In the genomic region with DNA sequence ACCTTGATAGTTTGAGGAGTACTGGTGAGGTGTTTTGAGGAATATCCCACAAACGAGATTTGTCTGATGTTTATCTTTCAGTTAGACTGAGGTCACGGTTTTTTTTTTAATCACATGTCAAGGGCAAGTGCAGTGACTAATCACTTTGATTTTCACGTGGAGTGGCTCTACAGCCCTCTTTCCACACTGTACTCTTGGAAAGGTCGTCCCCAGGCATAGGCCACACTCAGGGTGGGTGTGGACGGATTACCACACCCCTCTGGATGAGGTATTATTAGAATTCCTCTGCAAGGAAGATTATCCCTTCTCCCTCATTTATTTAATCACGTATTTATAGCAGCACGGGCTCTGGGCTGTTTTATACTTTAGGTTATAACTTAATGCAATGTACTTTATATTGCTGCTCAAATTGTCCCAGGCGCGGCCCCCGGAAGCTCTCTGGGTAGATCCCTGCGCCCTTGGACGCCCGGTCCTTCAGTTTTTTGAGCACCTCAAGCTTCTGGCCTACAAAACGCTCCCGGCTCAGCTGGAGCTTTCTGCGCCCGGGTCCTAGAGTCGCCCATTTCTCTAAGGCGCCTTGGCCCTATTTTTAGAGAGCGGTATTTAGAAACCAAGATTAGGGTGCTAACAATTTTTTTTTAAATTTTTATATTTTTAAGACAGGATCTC, we compare ENCODE assay signal across 7 cellular contexts. TPM values are rescaled to one million over a fixed set of nuclear protein-coding genes. Genes with fewer than 3 reads are reported as not detected.
DNase-seq lines count a peak whose midpoint lies in the region; ATAC-seq and TF ChIP-seq lines count a peak whose summit lies in the region.

No MANE protein-coding gene starts in this region.

- TF ChIP-seq POLR2A in spleen (IDR thresholded peaks at IDR 0.05) = no peak

- H3K9me3 ChIP-seq in iPS-18c (ENCODE audit: control insufficient read depth, insufficient read depth, low read length) (no peaks in the 10 kb centered on the region), spleen (no peaks in the 10 kb centered on the region)

- ATAC-seq in GM18499 (IDR thresholded peaks at IDR 0.05; ENCODE audit: insufficient read depth, unreplicated experiment) (peak; percentile 50), HG02610 (IDR thresholded peaks at IDR 0.05; ENCODE audit: unreplicated experiment) (peak; percentile 65)

- intact Hi-C loops in spleen (cut with DNase I; ENCODE audit: low total_unique reads) = no loop called here

- TF ChIP-seq CTCF in spleen (IDR thresholded peaks at IDR 0.05 in 8 of 11, conservative IDR thresholded peaks at IDR 0.05 in 3 of 11) = no peak

- peaks cover 0 to 11% (median 0%) of the 10 kb centered on the region in 6 donors for H3K36me3 ChIP-seq in spleen

- peak overlapping the region; percentile 92 to 98 (median 96) for H3K27ac ChIP-seq in spleen

- H3K27me3 ChIP-seq in spleen (replicated peaks in 1 of 7) = no peaks in the 10 kb centered on the region

- H3K4me3 ChIP-seq in iPS-18c (ENCODE audit: insufficient read depth, low read depth, low read length) (peak overlapping the region; percentile 87), spleen (peak overlapping the region; percentile 64 to 94 (median 87))

- 0 to 1% (median 1%) methylated on average over 20 of the region's 20 CpGs for WGBS in spleen, 5 donors

- DNase-seq in NAMALWA (ENCODE audit: low spot score) (peak; percentile 71), T follicular helper cell (ENCODE audit: low read depth) (peak; percentile 42), astrocyte of the hippocampus (ENCODE audit: low read depth, low spot score) (peak; percentile 47), spleen (peak; percentile 93)

- peaks cover 12 to 53% (median 38%) of the 10 kb centered on the region in 6 donors for H3K4me1 ChIP-seq in spleen

RNA-seq across cellular contexts. Expression of a gene that starts 0.5 kb away (rescaled TPM):
- 10 to 100 TPM; 57.3 to 95.4 (median 79.5) TPM for total RNA-seq in spleen
- polyA plus RNA-seq in spleen = 10 to 100 TPM; 17.2 to 37.9 (median 20.1) TPM

RNA-seq across cellular contexts. Expression of a gene that starts 11.4 kb away (rescaled TPM):
- 100 to 1,000 TPM in 2 of 7 donors, 10 to 100 TPM in 5; 46.5 to 107 (median 67.0) TPM for total RNA-seq in spleen
- 10 to 100 TPM; 10.9 to 22.1 (median 13.3) TPM for polyA plus RNA-seq in spleen

Comparison
In these comparisons a context has a peak if more than half of its experiments do, and no peak if none do; other contexts are left out.
1. Peak in every context shown above with its lines: DNase-seq, ATAC-seq, H3K4me3 ChIP-seq and H3K27ac ChIP-seq.
2. DNase-seq: peak in every context shown above with its lines; median percentile 93 in spleen; 71 in NAMALWA; 47 in astrocyte of the hippocampus; 42 in T follicular helper cell.